ENCODE assay signal across 24 cellular contexts in the genomic region with DNA sequence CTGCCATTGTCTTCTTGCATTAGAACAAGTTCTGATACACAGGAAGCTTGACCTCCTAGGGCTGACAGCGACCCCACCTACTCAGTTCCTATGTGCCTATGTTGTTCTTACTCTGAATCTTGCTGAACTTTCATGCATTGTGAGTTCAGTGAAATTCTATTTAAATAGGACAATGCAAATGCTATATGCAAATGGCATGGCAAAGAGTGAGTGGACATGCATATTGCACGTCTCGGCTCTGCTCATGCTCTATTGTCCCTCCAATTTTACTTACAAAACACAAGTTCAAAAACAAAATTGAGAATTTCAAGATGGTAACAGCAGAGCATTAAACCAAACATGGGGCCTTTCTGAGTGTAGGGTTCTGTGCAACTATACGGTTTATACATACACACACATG.
"Had no signal": no experiment of that assay in that cellular context is flagged by ENCODE, and none has a peak within 500 bp of the region (broad histone marks: within the 10 kb centered on the region; RNA-seq: fewer than 3 reads in every experiment).

No MANE protein-coding gene starts in this region.

- H3K4me3 Mint-ChIP-seq: mesothelial cell of epicardium; naive B cell; natural killer cell; nephron progenitor cell; neural progenitor cell; stimulated activated naive CD8-positive, alpha-beta T cell treated with anti-CD3 and anti-CD28 coated beads, Interleukin-15, Interleukin-2, amounts not matched to agents 100 ng/mL and 50 ng/mL, for 24 hours had no signal

- ATAC-seq: natural killer cell, right lobe of liver, upper lobe of right lung had no signal

- H3K9ac ChIP-seq: neural progenitor cell had no signal

- H3K4me1 ChIP-seq: upper lobe of right lung had no signal

- H3K4me2 ChIP-seq: neural progenitor cell, smooth muscle cell had no signal

- H3K27me3 ChIP-seq: neural progenitor cell, ovary, right atrium auricular region, right lobe of liver, suprapubic skin, tibial artery, upper lobe of right lung had no signal

- H3K36me3 Mint-ChIP-seq: mesothelial cell of epicardium, naive B cell, natural killer cell, neural progenitor cell had no signal

- H3K27ac Mint-ChIP-seq: mesothelial cell of epicardium; naive B cell; natural killer cell; nephron progenitor cell; neural progenitor cell; progenitor cell of endocrine pancreas; stimulated activated naive CD8-positive, alpha-beta T cell treated with anti-CD3 and anti-CD28 coated beads, Interleukin-15, Interleukin-2, amounts not matched to agents 100 ng/mL and 50 ng/mL, for 24 hours had no signal

- H3K36me3 ChIP-seq: left ventricle myocardium inferior, neural progenitor cell, ovary, right atrium auricular region, right lobe of liver, suprapubic skin, thoracic aorta, tibial artery, upper lobe of right lung had no signal

- FAIRE-seq: urothelium cell line had no signal

- H3K9me3 Mint-ChIP-seq: mesothelial cell of epicardium; naive B cell; natural killer cell; neural progenitor cell; stimulated activated naive CD8-positive, alpha-beta T cell treated with anti-CD3 and anti-CD28 coated beads, Interleukin-15, Interleukin-2, amounts not matched to agents 100 ng/mL and 50 ng/mL, for 24 hours had no signal

- H3K9me3 ChIP-seq: left ventricle myocardium inferior, ovary, right atrium auricular region, right lobe of liver, suprapubic skin, thoracic aorta, tibial artery, upper lobe of right lung had no signal

- H3K27ac ChIP-seq: left ventricle myocardium inferior, neural progenitor cell, ovary, right atrium auricular region, right lobe of liver, suprapubic skin, thoracic aorta, tibial artery, upper lobe of right lung had no signal

- DNase-seq: islet precursor cell; left ventricle myocardium inferior; mesendoderm; naive B cell; natural killer cell; nephron progenitor cell; ovary; right lobe of liver; stimulated activated CD4-positive, alpha-beta T cell treated with anti-CD3 and anti-CD28 coated beads, Interleukin-1b, Interleukin-23, amount 100 ng/mL, for 48 hours; stimulated activated CD4-positive, alpha-beta T cell treated with anti-CD3 and anti-CD28 coated beads, Interleukin-2, amount 100 ng/mL, for 48 hours; stimulated activated naive CD4-positive, alpha-beta T cell; tibial artery; trophoblast cell; upper lobe of right lung had no signal

- H3K27me3 Mint-ChIP-seq: naive B cell; progenitor cell of endocrine pancreas; stimulated activated naive CD8-positive, alpha-beta T cell treated with anti-CD3 and anti-CD28 coated beads, Interleukin-15, Interleukin-2, amounts not matched to agents 100 ng/mL and 50 ng/mL, for 24 hours had no signal

- H2AFZ ChIP-seq: neural progenitor cell had no signal

- H3K4me3 ChIP-seq: left ventricle myocardium inferior, lung, neural progenitor cell, ovary, right atrium auricular region, right lobe of liver, smooth muscle cell, suprapubic skin, thoracic aorta, tibial artery, upper lobe of right lung had no signal
